Comparison of ENCODE assay signal across 6 cellular contexts in the genomic region with DNA sequence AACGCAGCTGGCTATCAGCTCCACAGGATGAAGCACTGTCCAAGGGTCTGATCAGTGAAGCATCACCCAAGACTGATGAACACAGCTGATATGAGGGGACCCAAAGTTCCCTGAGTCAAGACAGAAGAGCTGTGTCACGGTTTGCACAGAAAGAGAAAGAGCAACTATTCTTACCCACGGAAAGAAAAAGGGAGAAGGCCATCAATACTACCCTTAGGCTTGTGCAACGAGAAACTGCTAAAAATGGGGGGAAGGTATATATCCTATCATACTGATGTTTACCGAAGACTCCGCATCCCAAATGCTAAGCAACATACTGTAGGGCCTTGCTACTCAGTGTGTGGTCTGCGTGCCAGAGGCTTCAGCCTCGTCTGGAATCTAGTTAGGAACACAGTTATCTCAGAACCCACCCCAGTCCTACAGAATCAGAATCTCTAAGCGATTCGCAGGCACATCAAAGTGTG. TPM values are rescaled to one million over a fixed set of nuclear protein-coding genes. Genes with fewer than 3 reads are reported as not detected.
DNase-seq lines count a peak whose midpoint lies in the region; ATAC-seq and TF ChIP-seq lines count a peak whose summit lies in the region.

No MANE protein-coding gene starts in this region.

- H3K36me3 Mint-ChIP-seq in activated CD8-positive, alpha-beta memory T cell treated with anti-CD3 and anti-CD28 coated beads, Interleukin-2, amount 10 ng/mL, durations not matched to agents 7 days and 5 days: peaks cover 22% of the 10 kb centered on the region
- H3K36me3 Mint-ChIP-seq in dendritic cell treated with granulocyte-macrophage colony-stimulating factor and Interleukin-4, amounts not matched to agents 40 ng/mL and 50 ng/mL, for 4 days (ENCODE audit: low read depth): peaks cover 44% of the 10 kb centered on the region
- peaks cover 4% of the 10 kb centered on the region for H3K36me3 Mint-ChIP-seq in progenitor cell of endocrine pancreas (ENCODE audit: insufficient read depth)

- no peak for TF ChIP-seq CTCF in progenitor cell of endocrine pancreas (IDR thresholded peaks at IDR 0.05; ENCODE audit: unreplicated experiment)

- peak overlapping the region; percentile 94 for H3K27ac Mint-ChIP-seq in activated CD8-positive, alpha-beta memory T cell treated with anti-CD3 and anti-CD28 coated beads, Interleukin-2, amount 10 ng/mL, durations not matched to agents 7 days and 5 days
- H3K27ac Mint-ChIP-seq in dendritic cell treated with granulocyte-macrophage colony-stimulating factor and Interleukin-4, amounts not matched to agents 40 ng/mL and 50 ng/mL, for 4 days: peak overlapping the region; percentile 97
- H3K27ac Mint-ChIP-seq in progenitor cell of endocrine pancreas: peak overlapping the region; percentile 97

- peaks cover 40% of the 10 kb centered on the region for H3K4me1 Mint-ChIP-seq in activated CD8-positive, alpha-beta memory T cell treated with anti-CD3 and anti-CD28 coated beads, Interleukin-2, amount 10 ng/mL, durations not matched to agents 7 days and 5 days
- peaks cover 39% of the 10 kb centered on the region for H3K4me1 Mint-ChIP-seq in dendritic cell treated with granulocyte-macrophage colony-stimulating factor and Interleukin-4, amounts not matched to agents 40 ng/mL and 50 ng/mL, for 4 days (ENCODE audit: low read depth)
- peaks cover 17% of the 10 kb centered on the region for H3K4me1 Mint-ChIP-seq in progenitor cell of endocrine pancreas (ENCODE audit: low read depth)

- peak; percentile 21 for ATAC-seq in activated CD8-positive, alpha-beta memory T cell treated with anti-CD3 and anti-CD28 coated beads, Interleukin-2, amount 10 ng/mL, durations not matched to agents 7 days and 5 days
- no peak for ATAC-seq in GM21723 (IDR thresholded peaks at IDR 0.05; ENCODE audit: unreplicated experiment)

- CTCF ChIA-PET in activated CD8-positive, alpha-beta memory T cell treated with anti-CD3 and anti-CD28 coated beads, Interleukin-2, amount 10 ng/mL, durations not matched to agents 7 days and 5 days (lab: Charles Lee): interaction anchor here (0.6 to 1.9 kb wide), 4 partner anchors 44 to 508 kb away, joined by 3 to 7 read pairs (median 4); a partner anchor contains a TSS

- H3K9me3 Mint-ChIP-seq in activated CD8-positive, alpha-beta memory T cell treated with anti-CD3 and anti-CD28 coated beads, Interleukin-2, amount 10 ng/mL, durations not matched to agents 7 days and 5 days (ENCODE audit: low read depth): no peaks in the 10 kb centered on the region
- H3K9me3 Mint-ChIP-seq in dendritic cell treated with granulocyte-macrophage colony-stimulating factor and Interleukin-4, amounts not matched to agents 40 ng/mL and 50 ng/mL, for 4 days: no peaks in the 10 kb centered on the region
- no peaks in the 10 kb centered on the region for H3K9me3 Mint-ChIP-seq in progenitor cell of endocrine pancreas (ENCODE audit: low read depth)

- peak overlapping the region; percentile 87 for H3K4me3 Mint-ChIP-seq in activated CD8-positive, alpha-beta memory T cell treated with anti-CD3 and anti-CD28 coated beads, Interleukin-2, amount 10 ng/mL, durations not matched to agents 7 days and 5 days
- peak overlapping the region; percentile 93 for H3K4me3 Mint-ChIP-seq in dendritic cell treated with granulocyte-macrophage colony-stimulating factor and Interleukin-4, amounts not matched to agents 40 ng/mL and 50 ng/mL, for 4 days
- peak overlapping the region; percentile 94 for H3K4me3 Mint-ChIP-seq in progenitor cell of endocrine pancreas (ENCODE audit: low read depth)

- DNase-seq in activated CD8-positive, alpha-beta memory T cell treated with anti-CD3 and anti-CD28 coated beads, Interleukin-2, amount 10 ng/mL, durations not matched to agents 7 days and 5 days: peak; percentile 47
- no peak for DNase-seq in activated CD8-positive, alpha-beta memory T cell treated with anti-CD3 and anti-CD28 coated beads for 24 hours
- DNase-seq in progenitor cell of endocrine pancreas (ENCODE audit: low spot score, unreplicated experiment) (no peak), activated gamma-delta T cell treated with Interleukin-2 at 50 U/mL for 16 hours (no peak)

- no peaks in the 10 kb centered on the region for H3K27me3 Mint-ChIP-seq in activated CD8-positive, alpha-beta memory T cell treated with anti-CD3 and anti-CD28 coated beads, Interleukin-2, amount 10 ng/mL, durations not matched to agents 7 days and 5 days
- H3K27me3 Mint-ChIP-seq in dendritic cell treated with granulocyte-macrophage colony-stimulating factor and Interleukin-4, amounts not matched to agents 40 ng/mL and 50 ng/mL, for 4 days: peaks cover 4% of the 10 kb centered on the region
- no peaks in the 10 kb centered on the region for H3K27me3 Mint-ChIP-seq in progenitor cell of endocrine pancreas

- intact Hi-C loops in dendritic cell treated with granulocyte-macrophage colony-stimulating factor and Interleukin-4, amounts not matched to agents 40 ng/mL and 50 ng/mL, for 4 days (cut with micrococcal nuclease): loop anchor here (1.0 kb wide), 1 partner anchor 50 kb away; a partner anchor contains a TSS

RNA-seq across cellular contexts. Expression of a gene that starts 0.7 kb away (rescaled TPM):
- 10 to 100 TPM; 17.0 to 23.6 TPM for total RNA-seq in activated CD8-positive, alpha-beta memory T cell treated with anti-CD3 and anti-CD28 coated beads, Interleukin-2, amount 10 ng/mL, durations not matched to agents 7 days and 5 days
- 14.2 and 16.1 TPM in 2 replicates for total RNA-seq in progenitor cell of endocrine pancreas

RNA-seq across cellular contexts. Expression of a gene that starts 0.7 kb away (rescaled TPM):
- total RNA-seq in activated CD8-positive, alpha-beta memory T cell treated with anti-CD3 and anti-CD28 coated beads, Interleukin-2, amount 10 ng/mL, durations not matched to agents 7 days and 5 days: 1 to 10 TPM; 7.6 to 8.2 TPM
- 8.3 and 9.2 TPM in 2 replicates for total RNA-seq in progenitor cell of endocrine pancreas

RNA-seq across cellular contexts. Expression of a gene that starts 14.3 kb away (rescaled TPM):
- total RNA-seq in activated CD8-positive, alpha-beta memory T cell treated with anti-CD3 and anti-CD28 coated beads, Interleukin-2, amount 10 ng/mL, durations not matched to agents 7 days and 5 days: under 1 TPM; 0.41 to 0.70 TPM
- total RNA-seq in progenitor cell of endocrine pancreas: 47.8 and 48.7 TPM in 2 replicates

RNA-seq across cellular contexts. Expression of a gene that starts 45.5 kb away (rescaled TPM):
- 10 to 100 TPM; 63.6 to 63.7 TPM for total RNA-seq in activated CD8-positive, alpha-beta memory T cell treated with anti-CD3 and anti-CD28 coated beads, Interleukin-2, amount 10 ng/mL, durations not matched to agents 7 days and 5 days
- total RNA-seq in progenitor cell of endocrine pancreas: 73.0 and 78.0 TPM in 2 replicates

RNA-seq across cellular contexts. Expression of a gene that starts 50.3 kb away (rescaled TPM):
- total RNA-seq in activated CD8-positive, alpha-beta memory T cell treated with anti-CD3 and anti-CD28 coated beads, Interleukin-2, amount 10 ng/mL, durations not matched to agents 7 days and 5 days: 10 to 100 TPM; 51.9 to 71.7 TPM
- total RNA-seq in progenitor cell of endocrine pancreas: 62.3 and 67.8 TPM in 2 replicates

Comparison
In these comparisons a context has a peak if more than half of its experiments do, and no peak if none do; other contexts are left out.
1. RNA of a gene that starts 14.3 kb away (total RNA-seq): 47.8 to 48.7 TPM in progenitor cell of endocrine pancreas; 0.41 to 0.70 TPM in activated CD8-positive, alpha-beta memory T cell treated with anti-CD3 and anti-CD28 coated beads, Interleukin-2, amount 10 ng/mL, durations not matched to agents 7 days and 5 days; every median in the first group is over 10 times any median in the second.
2. Peak in every context shown above with its lines, with median percentiles within 50 percentile points of each other: H3K27ac Mint-ChIP-seq and H3K4me3 Mint-ChIP-seq.